Comparison of ENCODE assay signal across 13 cellular contexts in genomic region chr5:35990941-35991592, GRCh38. TPM values are rescaled to one million over a fixed set of nuclear protein-coding genes. Genes with fewer than 3 reads are reported as not detected.
DNase-seq lines count a peak whose midpoint lies in the region; ATAC-seq and TF ChIP-seq lines count a peak whose summit lies in the region.
"Had no signal": no experiment of that assay in that cellular context is flagged by ENCODE, and none has a peak within 500 bp of the region (broad histone marks: within the 10 kb centered on the region; RNA-seq: fewer than 3 reads in every experiment).

A gene with protein sequence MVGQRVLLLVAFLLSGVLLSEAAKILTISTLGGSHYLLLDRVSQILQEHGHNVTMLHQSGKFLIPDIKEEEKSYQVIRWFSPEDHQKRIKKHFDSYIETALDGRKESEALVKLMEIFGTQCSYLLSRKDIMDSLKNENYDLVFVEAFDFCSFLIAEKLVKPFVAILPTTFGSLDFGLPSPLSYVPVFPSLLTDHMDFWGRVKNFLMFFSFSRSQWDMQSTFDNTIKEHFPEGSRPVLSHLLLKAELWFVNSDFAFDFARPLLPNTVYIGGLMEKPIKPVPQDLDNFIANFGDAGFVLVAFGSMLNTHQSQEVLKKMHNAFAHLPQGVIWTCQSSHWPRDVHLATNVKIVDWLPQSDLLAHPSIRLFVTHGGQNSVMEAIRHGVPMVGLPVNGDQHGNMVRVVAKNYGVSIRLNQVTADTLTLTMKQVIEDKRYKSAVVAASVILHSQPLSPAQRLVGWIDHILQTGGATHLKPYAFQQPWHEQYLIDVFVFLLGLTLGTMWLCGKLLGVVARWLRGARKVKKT (minus strand): TSS chr5:35991390. CDS start chr5:35991240, 150 bp downstream.

- ATAC-seq in HG03108 (IDR thresholded peaks at IDR 0.05; ENCODE audit: unreplicated experiment), result no peak
- ATAC-seq in HG03135 (IDR thresholded peaks at IDR 0.05; ENCODE audit: unreplicated experiment), result no peak
- ATAC-seq in HG03039 (IDR thresholded peaks at IDR 0.05; ENCODE audit: unreplicated experiment), result no peak
- ATAC-seq: left ventricle myocardium superior had no signal

- H3K36me3 ChIP-seq in HUES48 (ENCODE audit: control insufficient read depth, insufficient read depth, low read length) (no peaks in the 10 kb centered on the region), hepatocyte (replicated peaks; ENCODE audit: insufficient read depth, low read depth) (no peaks in the 10 kb centered on the region)
- H3K36me3 ChIP-seq: thyroid gland had no signal

- TF ChIP-seq CTCF in hepatocyte (IDR thresholded peaks at IDR 0.05; ENCODE audit: poor library complexity), result no peak
- no peak for TF ChIP-seq CTCF in progenitor cell of endocrine pancreas (IDR thresholded peaks at IDR 0.05; ENCODE audit: unreplicated experiment)

- H2AFZ ChIP-seq in hepatocyte, result no peak within 1 kb of the TSS

- no peak within 1 kb of the TSS for H3K27ac ChIP-seq in HUES48 (ENCODE audit: low read depth, low read length)
- peak within 1 kb of the TSS; percentile 12 for H3K27ac ChIP-seq in hepatocyte
- H3K27ac ChIP-seq: thyroid gland had no signal

- peak within 1 kb of the TSS; percentile 75 for H3K4me3 Mint-ChIP-seq in progenitor cell of endocrine pancreas (ENCODE audit: low read depth)

- peaks cover 7% of the 10 kb centered on the region for H3K27me3 Mint-ChIP-seq in progenitor cell of endocrine pancreas

- peak within 1 kb of the TSS; percentile 87 for H3K27ac Mint-ChIP-seq in progenitor cell of endocrine pancreas

- no peaks in the 10 kb centered on the region for H3K9me3 Mint-ChIP-seq in progenitor cell of endocrine pancreas (ENCODE audit: low read depth)

- H3K27me3 ChIP-seq in HUES48 (ENCODE audit: control insufficient read depth, insufficient read depth, low read length), result peaks cover 25% of the 10 kb centered on the region
- peaks cover 29% of the 10 kb centered on the region for H3K27me3 ChIP-seq in hepatocyte
- H3K27me3 ChIP-seq: thyroid gland had no signal

- H3K9me3 ChIP-seq in HUES48 (ENCODE audit: control insufficient read depth, insufficient read depth, low read length), result no peaks in the 10 kb centered on the region
- H3K9me3 ChIP-seq in hepatocyte (ENCODE audit: low read depth), result no peaks in the 10 kb centered on the region
- H3K9me3 ChIP-seq: thyroid gland had no signal

- H3K9me2 ChIP-seq in hepatocyte (replicated peaks; ENCODE audit: insufficient read depth), result no peaks in the 10 kb centered on the region

- H4K20me1 ChIP-seq in hepatocyte (ENCODE audit: insufficient read depth, poor library complexity, severe bottlenecking), result no peaks in the 10 kb centered on the region

- H3K4me3 ChIP-seq in HUES48 (ENCODE audit: low read depth, low read length) (peak within 1 kb of the TSS; percentile 68), hepatocyte (no peak within 1 kb of the TSS)
- H3K4me3 ChIP-seq: thyroid gland had no signal

- no peaks in the 10 kb centered on the region for H3K36me3 Mint-ChIP-seq in progenitor cell of endocrine pancreas (ENCODE audit: insufficient read depth)
- H3K36me3 Mint-ChIP-seq: CD14-positive monocyte had no signal

- no peaks in the 10 kb centered on the region for H3K79me2 ChIP-seq in hepatocyte

- DNase-seq in NCI-H82 (lab: John Stamatoyannopoulos, UW) (peak; percentile 98), hepatocyte (ENCODE audit: low spot score) (peak; percentile 22), progenitor cell of endocrine pancreas (ENCODE audit: low spot score, unreplicated experiment) (peak; percentile 17), NCI-H1436 treated with DMSO at 0.1 percent for 48 hours (lab: John Stamatoyannopoulos, UW) (no peak)
- DNase-seq: left ventricle myocardium superior, thyroid gland had no signal

- 6% methylated on average over 24 of the region's 24 CpGs for WGBS in hepatocyte (ENCODE audit: low lambda C conversion rate, missing lambda C conversion rate)

- H3K4me2 ChIP-seq in hepatocyte, result peak within 1 kb of the TSS; percentile 76

- H3K9ac ChIP-seq in HUES48 (ENCODE audit: low read depth, low read length), result no peak within 1 kb of the TSS

- peaks cover 5% of the 10 kb centered on the region; the same call in 1 of the 2 replicates for H3K4me1 ChIP-seq in HUES48 (ENCODE audit: control insufficient read depth, insufficient read depth, low read length)
- H3K4me1 ChIP-seq in hepatocyte (ENCODE audit: insufficient read depth), result no peaks in the 10 kb centered on the region
- H3K4me1 ChIP-seq: thyroid gland had no signal

- H3K4me1 Mint-ChIP-seq in progenitor cell of endocrine pancreas (ENCODE audit: low read depth), result peaks cover 15% of the 10 kb centered on the region

RNA-seq across cellular contexts. Expression of the gene that starts here (rescaled TPM):
- total RNA-seq in hepatocyte (35.4 and 45.1 TPM in 2 replicates), progenitor cell of endocrine pancreas (5.2 and 5.6 TPM in 2 replicates)
- 27.9 and 29.2 TPM in 2 replicates for polyA plus RNA-seq in hepatocyte
- total RNA-seq: left ventricle myocardium superior, NCI-H460, thyroid gland had no signal
- polyA plus RNA-seq: adipose tissue, CD14-positive monocyte had no signal
